Comparison of ENCODE assay signal across 1 cellular context in the genomic region with DNA sequence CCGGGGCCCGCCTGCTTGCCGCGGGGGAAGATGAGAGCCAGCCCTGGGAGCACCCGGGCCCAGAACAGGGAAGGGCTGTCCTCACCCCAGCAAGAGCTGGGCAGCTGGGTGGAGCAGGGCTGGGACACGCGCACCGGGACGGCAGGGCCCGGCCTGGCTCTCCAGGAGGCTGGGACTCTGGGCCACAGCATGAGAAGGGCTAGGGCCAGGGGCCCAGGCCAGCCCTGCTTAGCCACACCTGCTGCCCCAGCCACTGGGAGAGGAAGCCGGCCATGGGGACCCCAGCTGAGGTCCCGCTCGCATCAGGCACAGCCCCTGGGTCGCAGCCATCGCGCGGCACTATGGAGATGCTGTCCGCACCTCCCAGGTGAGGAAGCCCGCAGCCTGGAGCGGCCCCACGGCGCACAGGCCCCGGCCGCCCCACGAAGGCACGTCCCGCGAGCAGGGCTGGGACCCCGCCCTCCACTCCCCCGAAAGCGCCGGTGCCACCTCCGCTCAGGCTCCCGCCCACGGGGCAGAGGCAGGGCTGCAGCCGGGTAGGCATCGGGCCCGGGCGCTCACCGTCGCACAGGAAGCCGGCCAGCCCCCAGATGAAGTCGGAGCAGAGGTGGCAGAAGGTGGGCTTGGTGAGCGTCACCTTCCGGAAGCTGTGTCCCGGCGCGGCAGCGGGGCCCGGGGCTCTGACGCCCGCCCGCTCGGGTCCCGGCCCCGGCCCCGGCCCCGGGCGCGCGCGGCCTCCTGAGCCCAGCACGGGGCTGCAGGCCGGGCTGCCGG.
A peak's percentile ranks its signal among the peaks of the same experiment; 100 is the strongest.
TF ChIP-seq lines count a peak whose summit lies in the region.

No MANE protein-coding gene starts in this region.

TF ChIP-seq in neural cell, 6 proteins besides CTCF, POLR2A, EP300 and RAD21:
- TF ChIP-seq, protein P1, sequence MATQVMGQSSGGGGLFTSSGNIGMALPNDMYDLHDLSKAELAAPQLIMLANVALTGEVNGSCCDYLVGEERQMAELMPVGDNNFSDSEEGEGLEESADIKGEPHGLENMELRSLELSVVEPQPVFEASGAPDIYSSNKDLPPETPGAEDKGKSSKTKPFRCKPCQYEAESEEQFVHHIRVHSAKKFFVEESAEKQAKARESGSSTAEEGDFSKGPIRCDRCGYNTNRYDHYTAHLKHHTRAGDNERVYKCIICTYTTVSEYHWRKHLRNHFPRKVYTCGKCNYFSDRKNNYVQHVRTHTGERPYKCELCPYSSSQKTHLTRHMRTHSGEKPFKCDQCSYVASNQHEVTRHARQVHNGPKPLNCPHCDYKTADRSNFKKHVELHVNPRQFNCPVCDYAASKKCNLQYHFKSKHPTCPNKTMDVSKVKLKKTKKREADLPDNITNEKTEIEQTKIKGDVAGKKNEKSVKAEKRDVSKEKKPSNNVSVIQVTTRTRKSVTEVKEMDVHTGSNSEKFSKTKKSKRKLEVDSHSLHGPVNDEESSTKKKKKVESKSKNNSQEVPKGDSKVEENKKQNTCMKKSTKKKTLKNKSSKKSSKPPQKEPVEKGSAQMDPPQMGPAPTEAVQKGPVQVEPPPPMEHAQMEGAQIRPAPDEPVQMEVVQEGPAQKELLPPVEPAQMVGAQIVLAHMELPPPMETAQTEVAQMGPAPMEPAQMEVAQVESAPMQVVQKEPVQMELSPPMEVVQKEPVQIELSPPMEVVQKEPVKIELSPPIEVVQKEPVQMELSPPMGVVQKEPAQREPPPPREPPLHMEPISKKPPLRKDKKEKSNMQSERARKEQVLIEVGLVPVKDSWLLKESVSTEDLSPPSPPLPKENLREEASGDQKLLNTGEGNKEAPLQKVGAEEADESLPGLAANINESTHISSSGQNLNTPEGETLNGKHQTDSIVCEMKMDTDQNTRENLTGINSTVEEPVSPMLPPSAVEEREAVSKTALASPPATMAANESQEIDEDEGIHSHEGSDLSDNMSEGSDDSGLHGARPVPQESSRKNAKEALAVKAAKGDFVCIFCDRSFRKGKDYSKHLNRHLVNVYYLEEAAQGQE (IDR thresholded peaks at IDR 0.05; ENCODE audit: borderline replicate concordance), result no peak
- TF ChIP-seq POLR2AphosphoS5 (IDR thresholded peaks at IDR 0.05), result no peak
- TF ChIP-seq MXI1 (conservative IDR thresholded peaks at IDR 0.05; ENCODE audit: poor library complexity, severe bottlenecking), result peak; percentile 48
- TF ChIP-seq TAF1 (IDR thresholded peaks at IDR 0.05; ENCODE audit: low read depth), result no peak
- TF ChIP-seq EZH2 (IDR thresholded peaks at IDR 0.05; ENCODE audit: borderline replicate concordance, insufficient read depth, low read length, poor library complexity, severe bottlenecking), result no peak
